In genomic region chr7:2553108-2553507, GRCh38 we compare ENCODE assay signal across 12 cellular contexts. TPM values are rescaled to one million over a fixed set of nuclear protein-coding genes. Genes with fewer than 3 reads are reported as not detected.
DNase-seq lines count a peak whose midpoint lies in the region; TF ChIP-seq lines count a peak whose summit lies in the region.
"Had no signal": no experiment of that assay in that cellular context is flagged by ENCODE, and none has a peak within 500 bp of the region (broad histone marks: within the 10 kb centered on the region; RNA-seq: fewer than 3 reads in every experiment).

No MANE protein-coding gene starts in this region.

- H2AFZ ChIP-seq in trophoblast cell (ENCODE audit: insufficient read depth, low read length, poor library complexity), result no peak overlapping the region

- H3K23ac ChIP-seq in trophoblast cell (ENCODE audit: low read length), result no peak overlapping the region

- peaks cover 10% of the 10 kb centered on the region for H3K79me2 ChIP-seq in trophoblast cell (ENCODE audit: control insufficient read depth, insufficient read depth, low read length, poor library complexity)

- no peak overlapping the region for H2BK120ac ChIP-seq in trophoblast cell (ENCODE audit: insufficient read depth, low read length, poor library complexity)

- H3K27me3 Mint-ChIP-seq in activated CD4-positive, alpha-beta T cell treated with anti-CD3 and anti-CD28 coated beads, Interleukin-2, amount 10 ng/mL, durations not matched to agents 24 days and 14 days, result no peaks in the 10 kb centered on the region
- no peaks in the 10 kb centered on the region for H3K27me3 Mint-ChIP-seq in activated T-helper 1 cell treated with anti-CD3 and anti-CD28 coated beads, Interleukin-12 subunit alpha, Interleukin-12 subunit beta, Interleukin-2, Interleukin-4 antibody, amounts not matched to agents 30 ng/mL and 10 ng/mL and 1 ng/mL, durations not matched to agents 14 hours and 24 hours and 36 hours (ENCODE audit: insufficient read depth)
- H3K27me3 Mint-ChIP-seq in mesothelial cell of epicardium (ENCODE audit: low read depth), result no peaks in the 10 kb centered on the region

- no peak for TF ChIP-seq CTCF in mesothelial cell of epicardium (IDR thresholded peaks at IDR 0.05; ENCODE audit: unreplicated experiment)

- H3K4me3 Mint-ChIP-seq in activated CD4-positive, alpha-beta T cell treated with anti-CD3 and anti-CD28 coated beads, Interleukin-2, amount 10 ng/mL, durations not matched to agents 24 days and 14 days, result peak overlapping the region; percentile 90
- peak overlapping the region; percentile 69 for H3K4me3 Mint-ChIP-seq in activated T-helper 1 cell treated with anti-CD3 and anti-CD28 coated beads, Interleukin-12 subunit alpha, Interleukin-12 subunit beta, Interleukin-2, Interleukin-4 antibody, amounts not matched to agents 30 ng/mL and 10 ng/mL and 1 ng/mL, durations not matched to agents 14 hours and 24 hours and 36 hours
- H3K4me3 Mint-ChIP-seq in mesothelial cell of epicardium, result peak overlapping the region; percentile 40

- H3K27me3 ChIP-seq in trophoblast cell (ENCODE audit: insufficient read depth, low read length), result no peaks in the 10 kb centered on the region
- H3K27me3 ChIP-seq: body of pancreas had no signal

- no peak overlapping the region for H3K14ac ChIP-seq in trophoblast cell (ENCODE audit: low read length)

- in situ Hi-C loops in G401 (cut with HindIII; ENCODE audit: low sequenced_read_pairs), result no loop called here

- peaks cover 10% of the 10 kb centered on the region for H3K79me1 ChIP-seq in trophoblast cell (ENCODE audit: low read length)

- peak overlapping the region; percentile 56 for H3K27ac Mint-ChIP-seq in activated CD4-positive, alpha-beta T cell treated with anti-CD3 and anti-CD28 coated beads, Interleukin-2, amount 10 ng/mL, durations not matched to agents 24 days and 14 days
- peak overlapping the region; percentile 24 for H3K27ac Mint-ChIP-seq in activated T-helper 1 cell treated with anti-CD3 and anti-CD28 coated beads, Interleukin-12 subunit alpha, Interleukin-12 subunit beta, Interleukin-2, Interleukin-4 antibody, amounts not matched to agents 30 ng/mL and 10 ng/mL and 1 ng/mL, durations not matched to agents 14 hours and 24 hours and 36 hours
- H3K27ac Mint-ChIP-seq in mesothelial cell of epicardium, result no peak overlapping the region

- H4K12ac ChIP-seq in trophoblast cell (ENCODE audit: low read depth, low read length), result no peak overlapping the region

- H3K27ac ChIP-seq in trophoblast cell (ENCODE audit: low read depth, low read length), result no peak overlapping the region
- H3K27ac ChIP-seq: body of pancreas had no signal

- H3K4me1 Mint-ChIP-seq in activated CD4-positive, alpha-beta T cell treated with anti-CD3 and anti-CD28 coated beads, Interleukin-2, amount 10 ng/mL, durations not matched to agents 24 days and 14 days, result peaks cover 25% of the 10 kb centered on the region
- peaks cover 19% of the 10 kb centered on the region for H3K4me1 Mint-ChIP-seq in activated T-helper 1 cell treated with anti-CD3 and anti-CD28 coated beads, Interleukin-12 subunit alpha, Interleukin-12 subunit beta, Interleukin-2, Interleukin-4 antibody, amounts not matched to agents 30 ng/mL and 10 ng/mL and 1 ng/mL, durations not matched to agents 14 hours and 24 hours and 36 hours (ENCODE audit: low read depth)
- peaks cover 15% of the 10 kb centered on the region for H3K4me1 Mint-ChIP-seq in mesothelial cell of epicardium

- no peak overlapping the region for H3K4me3 ChIP-seq in trophoblast cell (ENCODE audit: low read depth, low read length)
- H3K4me3 ChIP-seq: body of pancreas, prostate gland had no signal

- no peak overlapping the region for H2BK5ac ChIP-seq in trophoblast cell (ENCODE audit: low read depth, low read length, poor library complexity)

- no peak overlapping the region for H3K4me2 ChIP-seq in trophoblast cell (ENCODE audit: low read length)

- H4K91ac ChIP-seq in trophoblast cell (ENCODE audit: low read depth, low read length), result no peak overlapping the region

- H3K18ac ChIP-seq in trophoblast cell (ENCODE audit: low read length), result no peak overlapping the region

- H3K9me3 Mint-ChIP-seq in activated CD4-positive, alpha-beta T cell treated with anti-CD3 and anti-CD28 coated beads, Interleukin-2, amount 10 ng/mL, durations not matched to agents 24 days and 14 days, result no peaks in the 10 kb centered on the region
- no peaks in the 10 kb centered on the region for H3K9me3 Mint-ChIP-seq in activated T-helper 1 cell treated with anti-CD3 and anti-CD28 coated beads, Interleukin-12 subunit alpha, Interleukin-12 subunit beta, Interleukin-2, Interleukin-4 antibody, amounts not matched to agents 30 ng/mL and 10 ng/mL and 1 ng/mL, durations not matched to agents 14 hours and 24 hours and 36 hours
- H3K9me3 Mint-ChIP-seq in mesothelial cell of epicardium, result no peaks in the 10 kb centered on the region

- H3K4me1 ChIP-seq in trophoblast cell (ENCODE audit: control insufficient read depth in 1 of 2, insufficient read depth in 2 of 2, low read length in 2 of 2), result peaks cover 6 to 8% of the 10 kb centered on the region in 2 experiments

- peaks cover 4 to 9% of the 10 kb centered on the region in 2 experiments for H3K36me3 ChIP-seq in trophoblast cell (ENCODE audit: control insufficient read depth in 1 of 2, insufficient read depth in 2 of 2, low read length in 2 of 2)
- H3K36me3 ChIP-seq: prostate gland had no signal

- H2AK5ac ChIP-seq in trophoblast cell (ENCODE audit: low read length), result no peak overlapping the region

- WGBS in trophoblast cell (ENCODE audit: extremely low coverage, insufficient coverage, insufficient read length), result no CpG with 5 or more reads among the region's 10 CpGs

- no peak overlapping the region for H4K8ac ChIP-seq in trophoblast cell (ENCODE audit: low read depth, low read length)

- DNase-seq in activated CD4-positive, alpha-beta T cell treated with anti-CD3 and anti-CD28 coated beads, Interleukin-2, amount 10 ng/mL, durations not matched to agents 24 days and 14 days, result no peak
- no peak for DNase-seq in activated CD4-positive, alpha-beta T cell treated with anti-CD3 and anti-CD28 coated beads, Interleukin-2, amount 50 U/mL, for 1 hour
- peak; percentile 43 for DNase-seq in HCEC 1CT
- DNase-seq in activated T-helper 1 cell treated with anti-CD3 and anti-CD28 coated beads, Interleukin-12 subunit alpha, Interleukin-12 subunit beta, Interleukin-2, Interleukin-4 antibody, amounts not matched to agents 30 ng/mL and 10 ng/mL and 1 ng/mL, durations not matched to agents 14 hours and 24 hours and 36 hours (ENCODE audit: low spot score), result no peak
- DNase-seq in mesothelial cell of epicardium (ENCODE audit: low spot score in 2 of 2, unreplicated experiment in 2 of 2), result no peak
- no peak for DNase-seq in mesenteric fat pad (ENCODE audit: low spot score)
- no peak for DNase-seq in trophoblast cell
- no peak for DNase-seq in G401 (ENCODE audit: low spot score)
- DNase-seq: body of pancreas, midbrain, SHP77 treated with DMSO at 0.1 percent for 48 hours had no signal

- no peaks in the 10 kb centered on the region for H3K9me3 ChIP-seq in trophoblast cell (ENCODE audit: insufficient read depth, low read depth, low read length)
- H3K9me3 ChIP-seq: body of pancreas, prostate gland had no signal

- no peak overlapping the region for H3K9ac ChIP-seq in trophoblast cell (ENCODE audit: low read length)

- H2BK12ac ChIP-seq in trophoblast cell (ENCODE audit: low read length), result no peak overlapping the region

- H3K36me3 Mint-ChIP-seq in activated CD4-positive, alpha-beta T cell treated with anti-CD3 and anti-CD28 coated beads, Interleukin-2, amount 10 ng/mL, durations not matched to agents 24 days and 14 days (ENCODE audit: low read depth), result peaks cover 29% of the 10 kb centered on the region
- H3K36me3 Mint-ChIP-seq in activated T-helper 1 cell treated with anti-CD3 and anti-CD28 coated beads, Interleukin-12 subunit alpha, Interleukin-12 subunit beta, Interleukin-2, Interleukin-4 antibody, amounts not matched to agents 30 ng/mL and 10 ng/mL and 1 ng/mL, durations not matched to agents 14 hours and 24 hours and 36 hours (ENCODE audit: low read depth), result peaks cover 25% of the 10 kb centered on the region
- H3K36me3 Mint-ChIP-seq in mesothelial cell of epicardium, result peaks cover 17% of the 10 kb centered on the region

- no peak overlapping the region for H3K4ac ChIP-seq in trophoblast cell (ENCODE audit: low read depth, low read length)

- intact Hi-C loops in activated CD4-positive, alpha-beta T cell treated with anti-CD3 and anti-CD28 coated beads, Interleukin-2, amount 10 ng/mL, durations not matched to agents 24 days and 14 days (cut with micrococcal nuclease), result loop anchor here (10.0 kb wide), 1 partner anchor 48 kb away; no protein-coding TSS in a partner anchor
- intact Hi-C loops in activated T-helper 1 cell treated with anti-CD3 and anti-CD28 coated beads, Interleukin-12 subunit alpha, Interleukin-12 subunit beta, Interleukin-2, Interleukin-4 antibody, amounts not matched to agents 30 ng/mL and 10 ng/mL and 1 ng/mL, durations not matched to agents 14 hours and 24 hours and 36 hours (cut with micrococcal nuclease), result loop anchor here (10.0 kb wide), 2 partner anchors 292 to 978 kb away; partner anchors contain the start of genes GNA12 and PSMG3

RNA-seq across cellular contexts. Expression of gene BRAT1, which starts 2.2 kb away (rescaled TPM):
- total RNA-seq in activated CD4-positive, alpha-beta T cell treated with anti-CD3 and anti-CD28 coated beads, Interleukin-2, amount 10 ng/mL, durations not matched to agents 24 days and 14 days, result 39.5 and 40.9 TPM in 2 replicates
- 39.2 and 42.9 TPM in 2 replicates for total RNA-seq in activated T-helper 1 cell treated with anti-CD3 and anti-CD28 coated beads, Interleukin-12 subunit alpha, Interleukin-12 subunit beta, Interleukin-2, Interleukin-4 antibody, amounts not matched to agents 30 ng/mL and 10 ng/mL and 1 ng/mL, durations not matched to agents 14 hours and 24 hours and 36 hours
- 44.2 to 47.6 TPM (median 46.8 TPM) in 3 replicates for total RNA-seq in mesothelial cell of epicardium
- total RNA-seq in mesenteric fat pad, result 29.8 TPM
- 15.5 and 16.6 TPM in 2 replicates for polyA plus RNA-seq in trophoblast cell (2013)
- total RNA-seq in G401 (2014; rRNA removed; shearing (Covaris generic)), result 87.3 and 104 TPM in 2 replicates

RNA-seq across cellular contexts. Expression of gene IQCE, which starts 5.7 kb away (rescaled TPM):
- total RNA-seq in activated CD4-positive, alpha-beta T cell treated with anti-CD3 and anti-CD28 coated beads, Interleukin-2, amount 10 ng/mL, durations not matched to agents 24 days and 14 days, result 11.7 and 12.3 TPM in 2 replicates
- total RNA-seq in activated T-helper 1 cell treated with anti-CD3 and anti-CD28 coated beads, Interleukin-12 subunit alpha, Interleukin-12 subunit beta, Interleukin-2, Interleukin-4 antibody, amounts not matched to agents 30 ng/mL and 10 ng/mL and 1 ng/mL, durations not matched to agents 14 hours and 24 hours and 36 hours, result 10.5 and 11.1 TPM in 2 replicates
- total RNA-seq in mesothelial cell of epicardium (26.6 to 29.6 TPM (median 26.6 TPM) in 3 replicates), mesenteric fat pad (14.4 TPM)
- polyA plus RNA-seq in trophoblast cell (2013), result 6.3 and 6.5 TPM in 2 replicates
- total RNA-seq in G401 (2014; rRNA removed; shearing (Covaris generic)), result 21.6 and 32.9 TPM in 2 replicates

RNA-seq across cellular contexts. Expression of gene LFNG, which starts 33.5 kb away (rescaled TPM):
- 33.9 and 34.2 TPM in 2 replicates for total RNA-seq in activated CD4-positive, alpha-beta T cell treated with anti-CD3 and anti-CD28 coated beads, Interleukin-2, amount 10 ng/mL, durations not matched to agents 24 days and 14 days
- total RNA-seq in activated T-helper 1 cell treated with anti-CD3 and anti-CD28 coated beads, Interleukin-12 subunit alpha, Interleukin-12 subunit beta, Interleukin-2, Interleukin-4 antibody, amounts not matched to agents 30 ng/mL and 10 ng/mL and 1 ng/mL, durations not matched to agents 14 hours and 24 hours and 36 hours, result 34.8 and 34.9 TPM in 2 replicates
- total RNA-seq in mesothelial cell of epicardium (16.0 to 19.0 TPM (median 16.3 TPM) in 3 replicates), mesenteric fat pad (43.8 TPM)
- 4.9 and 5.3 TPM in 2 replicates for polyA plus RNA-seq in trophoblast cell (2013)
- total RNA-seq in G401 (2014; rRNA removed; shearing (Covaris generic)), result 3.4 and 5.6 TPM in 2 replicates

Comparison
In these comparisons a context has a peak if more than half of its experiments do, and no peak if none do; other contexts are left out.
1. H3K4me3 Mint-ChIP-seq: peak in every context shown above with its lines; median percentile 90 in activated CD4-positive, alpha-beta T cell treated with anti-CD3 and anti-CD28 coated beads, Interleukin-2, amount 10 ng/mL, durations not matched to agents 24 days and 14 days; 69 in activated T-helper 1 cell treated with anti-CD3 and anti-CD28 coated beads, Interleukin-12 subunit alpha, Interleukin-12 subunit beta, Interleukin-2, Interleukin-4 antibody, amounts not matched to agents 30 ng/mL and 10 ng/mL and 1 ng/mL, durations not matched to agents 14 hours and 24 hours and 36 hours; 40 in mesothelial cell of epicardium.